Comparison of ENCODE assay signal across 23 cellular contexts in the genomic region with DNA sequence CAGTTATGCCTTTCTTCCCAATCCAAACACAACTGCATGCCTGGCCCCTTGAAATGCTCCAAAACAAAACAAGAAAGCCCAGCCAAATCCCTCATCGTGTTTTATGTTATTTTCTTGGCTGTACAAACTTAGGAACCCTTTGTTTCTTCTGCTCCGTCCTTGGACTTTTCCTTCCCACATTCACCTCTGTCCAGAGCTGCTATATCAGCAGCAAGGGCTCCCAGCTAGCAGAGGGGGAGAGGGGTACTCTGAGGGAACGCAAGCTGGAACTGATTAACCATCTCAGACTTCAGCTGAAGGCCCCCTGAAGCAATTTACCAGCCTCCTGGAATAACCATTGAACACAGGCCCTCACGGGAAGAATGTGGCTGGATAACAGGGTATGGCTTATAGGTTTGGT.
"Had no signal": no experiment of that assay in that cellular context is flagged by ENCODE, and none has a peak within 500 bp of the region (broad histone marks: within the 10 kb centered on the region; RNA-seq: fewer than 3 reads in every experiment).

No MANE protein-coding gene starts in this region.

- H3K36me3 ChIP-seq: gastrocnemius medialis, lower lobe of right lung, prostate gland, right atrium auricular region, sigmoid colon, stomach, tibial artery, upper lobe of left lung had no signal

- H3K4me1 ChIP-seq: gastrocnemius medialis, lower lobe of right lung, prostate gland, right atrium auricular region, sigmoid colon, stomach, tibial artery, upper lobe of left lung had no signal

- H3K27ac ChIP-seq: dorsolateral prefrontal cortex, epithelial cell of prostate, gastrocnemius medialis, lower lobe of right lung, prostate gland, right atrium auricular region, sigmoid colon, stomach, tibial artery, upper lobe of left lung had no signal

- H3K36me3 Mint-ChIP-seq: natural killer cell; stimulated activated effector memory CD8-positive, alpha-beta T cell treated with anti-CD3 and anti-CD28 coated beads, Interleukin-12 subunit alpha, Interleukin-12 subunit beta, amount 100 ng/mL, for 72 hours had no signal

- H3K4me1 Mint-ChIP-seq: natural killer cell; stimulated activated effector memory CD8-positive, alpha-beta T cell treated with anti-CD3 and anti-CD28 coated beads, Interleukin-12 subunit alpha, Interleukin-12 subunit beta, amount 100 ng/mL, for 72 hours had no signal

- H3K27ac Mint-ChIP-seq: natural killer cell; stimulated activated effector memory CD8-positive, alpha-beta T cell treated with anti-CD3 and anti-CD28 coated beads, Interleukin-12 subunit alpha, Interleukin-12 subunit beta, amount 100 ng/mL, for 72 hours had no signal

- H3K4me3 ChIP-seq: dorsolateral prefrontal cortex, gastrocnemius medialis, lower lobe of right lung, prostate gland, right atrium auricular region, sigmoid colon, stomach, tibial artery, upper lobe of left lung had no signal

- ATAC-seq: esophagus mucosa; gastrocnemius medialis; left colon; left ventricle myocardium superior; lower lobe of right lung; natural killer cell; stimulated activated effector memory CD8-positive, alpha-beta T cell treated with anti-CD3 and anti-CD28 coated beads, Interleukin-12 subunit alpha, Interleukin-12 subunit beta, amount 100 ng/mL, for 72 hours had no signal

- H3K9me3 ChIP-seq: gastrocnemius medialis, lower lobe of right lung, prostate gland, right atrium auricular region, sigmoid colon, stomach, tibial artery had no signal

- DNase-seq: dorsolateral prefrontal cortex; effector CD4-positive, alpha-beta T cell; foreskin fibroblast; gastrocnemius medialis; head of caudate nucleus; kidney glomerular epithelial cell; left colon; left ventricle myocardium superior; lower lobe of right lung; natural killer cell; sigmoid colon; stimulated activated CD4-positive, alpha-beta T cell treated with anti-CD3 and anti-CD28 coated beads, Interleukin-2, amount 100 ng/mL, for 24 hours; stimulated activated CD4-positive, alpha-beta T cell treated with anti-CD3 and anti-CD28 coated beads, Interleukin-4, amount 100 ng/mL, for 24 hours; stimulated activated naive CD4-positive, alpha-beta T cell treated with Interleukin-2 at 50 U/mL for 16 hours; stomach; tibial artery; upper lobe of left lung had no signal

- H3K4me3 Mint-ChIP-seq: natural killer cell; neural crest cell; stimulated activated effector memory CD8-positive, alpha-beta T cell treated with anti-CD3 and anti-CD28 coated beads, Interleukin-12 subunit alpha, Interleukin-12 subunit beta, amount 100 ng/mL, for 72 hours had no signal

- H3K27me3 ChIP-seq: right atrium auricular region, sigmoid colon, tibial artery, upper lobe of left lung had no signal
